Comparison of ENCODE assay signal across 1 cellular context in the genomic region with DNA sequence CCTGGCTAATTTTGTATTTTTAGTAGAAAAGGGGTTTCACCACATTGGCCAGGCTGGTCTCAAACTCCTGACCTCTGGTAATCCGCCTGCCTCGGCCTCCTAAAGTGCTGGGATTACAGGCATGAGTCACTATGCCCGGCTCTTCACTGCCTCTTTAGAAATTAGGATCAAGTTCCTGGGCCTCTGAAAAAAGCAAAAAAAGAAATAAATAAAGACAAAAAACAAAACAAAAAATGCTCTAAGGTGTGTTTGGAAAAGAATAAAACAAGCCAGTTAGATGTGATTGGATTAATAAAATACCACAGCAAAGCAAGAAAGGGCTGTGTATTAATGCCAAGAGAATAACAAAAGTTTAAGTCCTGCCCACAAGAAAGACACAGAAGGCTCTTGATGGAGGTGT.
TF ChIP-seq lines count a peak whose summit lies in the region.

No MANE protein-coding gene starts in this region.

TF ChIP-seq in K562, 482 proteins besides CTCF, POLR2A, EP300 and RAD21:
- no peak for TF ChIP-seq NR3C1 (CRISPR knock-in tag; IDR thresholded peaks at IDR 0.05)
